Comparison of ENCODE assay signal across 1 cellular context in genomic region chr5:79640571-79641055, GRCh38.
TF ChIP-seq lines count a peak whose summit lies in the region.

No MANE protein-coding gene starts in this region.

TF ChIP-seq in K562, 482 proteins besides CTCF, POLR2A, EP300 and RAD21 (continued from another document):
- no peak for TF ChIP-seq CUX1 (CRISPR knock-in tag; IDR thresholded peaks at IDR 0.05)
